In genomic region chr17:4934173-4934979, GRCh38 we compare ENCODE assay signal across 8 cellular contexts. TPM values are rescaled to one million over a fixed set of nuclear protein-coding genes. Genes with fewer than 3 reads are reported as not detected.
DNase-seq lines count a peak whose midpoint lies in the region; ATAC-seq and TF ChIP-seq lines count a peak whose summit lies in the region.

No MANE protein-coding gene starts in this region.

- H3K27me3 Mint-ChIP-seq in Calu3 (ENCODE audit: unreplicated experiment) (no peaks in the 10 kb centered on the region), H9 (ENCODE audit: low read depth) (no peaks in the 10 kb centered on the region; the same call in 1 of the 2 replicates), T-helper 17 cell (no peaks in the 10 kb centered on the region)

- H3K36me3 ChIP-seq in skeletal muscle satellite cell (ENCODE audit: insufficient read depth, low read length) (peaks cover 21% of the 10 kb centered on the region), HAP-1 (replicated peaks) (peaks cover 23% of the 10 kb centered on the region)

- H3K36me3 Mint-ChIP-seq in Calu3 (ENCODE audit: insufficient read depth, unreplicated experiment) (peaks cover 20% of the 10 kb centered on the region), H9 (ENCODE audit: insufficient read depth in 1 of 3, low read depth in 3 of 3) (peaks cover 19 to 53% (median 25%) of the 10 kb centered on the region in 3 experiments), T-helper 17 cell (ENCODE audit: low read depth) (peaks cover 9% of the 10 kb centered on the region)

- H3K4me3 ChIP-seq in fibroblast of villous mesenchyme (ENCODE audit: low read depth, low read length) (no peak overlapping the region), skeletal muscle satellite cell (ENCODE audit: low read length) (no peak overlapping the region), HAP-1 (no peak overlapping the region)

- H3K27ac ChIP-seq in H9 (ENCODE audit: insufficient read length, low read depth, low read length), result no peak overlapping the region

- H4K91ac ChIP-seq in H9 (ENCODE audit: insufficient read length, low read depth, low read length), result no peak overlapping the region

- WGBS in H9 (ENCODE audit: extremely low coverage, insufficient read length, low lambda C conversion rate), result no CpG with 5 or more reads among the region's 14 CpGs

- no TSS peak for BruUV-seq in Calu3 (replicated peaks; lab: Mats Ljungman, UMichigan)

- no peak overlapping the region for H3K9ac ChIP-seq in H9 (ENCODE audit: extremely low read depth, insufficient read length, low read length)
- H3K9ac ChIP-seq in skeletal muscle satellite cell (ENCODE audit: low read depth, low read length), result peak overlapping the region; percentile 32

- no peak overlapping the region for H3T11ph ChIP-seq in H9 (ENCODE audit: low read length)

- H2BK12ac ChIP-seq in H9 (ENCODE audit: insufficient read length, low read depth, low read length), result no peak overlapping the region

- H3K4me2 ChIP-seq in H9 (ENCODE audit: insufficient read depth, insufficient read length, low read length), result no peak overlapping the region
- H3K4me2 ChIP-seq in skeletal muscle satellite cell (ENCODE audit: low read length), result peak overlapping the region; percentile 37

- peak overlapping the region; percentile 24 for H3K4me3 Mint-ChIP-seq in Calu3 (ENCODE audit: low read depth, unreplicated experiment)
- no peak overlapping the region for H3K4me3 Mint-ChIP-seq in H9
- peak overlapping the region; percentile 68 for H3K4me3 Mint-ChIP-seq in T-helper 17 cell

- ATAC-seq in T-helper 17 cell (peak; percentile 28), HG02588 (IDR thresholded peaks at IDR 0.05; ENCODE audit: unreplicated experiment) (no peak)

- no peaks in the 10 kb centered on the region for H3K9me3 Mint-ChIP-seq in Calu3 (ENCODE audit: low read depth, unreplicated experiment)
- no peaks in the 10 kb centered on the region; a peak in 1 of 5 replicates for H3K9me3 Mint-ChIP-seq in H9

- H3K56ac ChIP-seq in H9 (ENCODE audit: insufficient read length, low read depth, low read length), result no peak overlapping the region

- H2BK15ac ChIP-seq in H9 (ENCODE audit: low read depth, low read length), result no peak overlapping the region

- no peak overlapping the region for H3K4ac ChIP-seq in H9 (ENCODE audit: low read depth, low read length)

- peaks cover 4% of the 10 kb centered on the region; the same call in 1 of the 2 replicates for H3K79me2 ChIP-seq in H9 (ENCODE audit: insufficient read depth, low read length)

- H3K14ac ChIP-seq in H9 (ENCODE audit: insufficient read depth, low read length), result no peak overlapping the region

- no peak overlapping the region for H4K8ac ChIP-seq in H9 (replicated peaks; ENCODE audit: insufficient read length, low read depth, low read length)

- H3K9me3 ChIP-seq in H9 (ENCODE audit: control insufficient read depth, low read depth, low read length) (no peaks in the 10 kb centered on the region), T-helper 17 cell (ENCODE audit: control insufficient read depth, low read length, poor library complexity, severe bottlenecking) (no peaks in the 10 kb centered on the region), skeletal muscle satellite cell (replicated peaks; ENCODE audit: low read length) (no peaks in the 10 kb centered on the region), HAP-1 (no peaks in the 10 kb centered on the region)

- in situ Hi-C loops in HAP-1 (cut with MboI; ENCODE audit: low sequenced_read_pairs), result no loop called here

- H3K27me3 ChIP-seq in H9 (ENCODE audit: insufficient read depth, low read length) (no peaks in the 10 kb centered on the region), skeletal muscle satellite cell (ENCODE audit: control insufficient read depth, insufficient read depth, low read length) (no peaks in the 10 kb centered on the region), HAP-1 (ENCODE audit: low read depth) (no peaks in the 10 kb centered on the region)

- no peak overlapping the region for H3K23ac ChIP-seq in H9 (ENCODE audit: insufficient read length, low read depth, low read length)

- H2BK20ac ChIP-seq in H9 (ENCODE audit: low read depth, low read length, poor library complexity, severe bottlenecking), result no peak overlapping the region

- no peak overlapping the region for H2BK120ac ChIP-seq in H9 (ENCODE audit: low read depth, low read length, poor library complexity, severe bottlenecking)

- intact Hi-C loops in Calu3 (cut with micrococcal nuclease; ENCODE audit: unreplicated experiment), result no loop called here

- H4K20me1 ChIP-seq in H9 (ENCODE audit: control insufficient read depth, insufficient read depth, insufficient read length), result peaks cover 7% of the 10 kb centered on the region

- no peak overlapping the region for H2BK5ac ChIP-seq in H9 (ENCODE audit: insufficient read length, low read length)

- H3K4me1 Mint-ChIP-seq in Calu3 (ENCODE audit: low read depth, unreplicated experiment), result peaks cover 11% of the 10 kb centered on the region
- H3K4me1 Mint-ChIP-seq in H9, result peaks cover 28 to 29% of the 10 kb centered on the region in 2 experiments
- peaks cover 35% of the 10 kb centered on the region for H3K4me1 Mint-ChIP-seq in T-helper 17 cell

- CTCF ChIA-PET in Calu3 (lab: Charles Lee), result interaction anchor here (1.0 kb wide), 2 partner anchors 25 to 33 kb away, joined by 4 to 6 read pairs; partner anchors contain the start of gene SPAG7

- peak overlapping the region; percentile 80 for H3K27ac Mint-ChIP-seq in Calu3 (ENCODE audit: unreplicated experiment)
- H3K27ac Mint-ChIP-seq in H9, result peak overlapping the region in 2 of 3 experiments; percentile 14 to 78; a peak in 3 of 7 replicates
- H3K27ac Mint-ChIP-seq in T-helper 17 cell, result peak overlapping the region; percentile 60

- H4K5ac ChIP-seq in H9 (ENCODE audit: insufficient read length, low read depth, low read length), result no peak overlapping the region

- no peak overlapping the region for H3K18ac ChIP-seq in H9 (ENCODE audit: insufficient read length, low read depth, low read length)

- peaks cover 8% of the 10 kb centered on the region for H3K23me2 ChIP-seq in H9 (ENCODE audit: insufficient read length, low read depth, low read length, poor library complexity, severe bottlenecking)

- peaks cover 5% of the 10 kb centered on the region for H3K79me1 ChIP-seq in H9 (ENCODE audit: insufficient read depth, low read depth, low read length, poor library complexity, severe bottlenecking)

- no peak overlapping the region for H2AFZ ChIP-seq in H9 (ENCODE audit: low read length)

- DNase-seq in Calu3 (peak; percentile 67), H9 (peak; percentile 81), T-helper 17 cell (no peak), fibroblast of villous mesenchyme (ENCODE audit: low read depth) (peak; percentile 42), HAP-1 (ENCODE audit: low spot score in 2 of 2) (no peak), NCI-H2227 (lab: John Stamatoyannopoulos, UW; ENCODE audit: unreplicated experiment) (no peak)

- TF ChIP-seq CTCF in Calu3 (IDR thresholded peaks at IDR 0.05; ENCODE audit: unreplicated experiment) (no peak), H9 (conservative IDR thresholded peaks at IDR 0.05) (peak; percentile 50), fibroblast of villous mesenchyme (IDR thresholded peaks at IDR 0.05; ENCODE audit: insufficient read depth, low read depth, low read length) (peak; percentile 52)

- H3K4me1 ChIP-seq in H9 (ENCODE audit: insufficient read depth, low read length), result no peaks in the 10 kb centered on the region
- peaks cover 21% of the 10 kb centered on the region for H3K4me1 ChIP-seq in skeletal muscle satellite cell (ENCODE audit: control insufficient read depth, insufficient read depth, low read length)
- peaks cover 6% of the 10 kb centered on the region for H3K4me1 ChIP-seq in HAP-1

- H2AK5ac ChIP-seq in H9 (ENCODE audit: insufficient read length, low read length), result no peak overlapping the region

RNA-seq across cellular contexts. Expression of gene GP1BA, which starts 2.3 kb away (rescaled TPM):
- total RNA-seq in Calu3 (2022) (not detected in 2 replicates), H9 (2021) (not detected in 2 replicates), T-helper 17 cell (10 to 100 TPM in 1 of 2 donors, 1 to 10 TPM in 1; 1.6 to 22.9 TPM), fibroblast of villous mesenchyme (not detected in 2 replicates)
- not detected in 2 replicates for total RNA-seq in skeletal muscle satellite cell (2012; rRNA removed)

RNA-seq across cellular contexts. Expression of gene SLC25A11, which starts 5.5 kb away (rescaled TPM):
- total RNA-seq in Calu3 (2022) (37.7 and 38.4 TPM in 2 replicates), H9 (2021) (74.9 and 80.6 TPM in 2 replicates), T-helper 17 cell (10 to 100 TPM; 26.2 to 26.4 TPM), fibroblast of villous mesenchyme (51.8 and 64.7 TPM in 2 replicates)
- total RNA-seq in skeletal muscle satellite cell (2012; rRNA removed), result 49.2 and 64.9 TPM in 2 replicates

RNA-seq across cellular contexts. Expression of gene RNF167, which starts 5.7 kb away (rescaled TPM):
- total RNA-seq in Calu3 (2022), result 65.2 and 77.0 TPM in 2 replicates
- total RNA-seq in H9 (2021), result 134 and 135 TPM in 2 replicates
- total RNA-seq in T-helper 17 cell, result 10 to 100 TPM; 95.5 to 99.0 TPM
- 26.4 and 34.5 TPM in 2 replicates for total RNA-seq in fibroblast of villous mesenchyme
- total RNA-seq in skeletal muscle satellite cell (2012; rRNA removed), result 23.6 and 36.0 TPM in 2 replicates

RNA-seq across cellular contexts. Expression of gene PFN1, which starts 14.0 kb away (rescaled TPM):
- 580 and 605 TPM in 2 replicates for total RNA-seq in Calu3 (2022)
- total RNA-seq in H9 (2021), result 1,149 and 1,217 TPM in 2 replicates
- total RNA-seq in T-helper 17 cell, result 100 to 1,000 TPM; 686 to 710 TPM
- total RNA-seq in fibroblast of villous mesenchyme, result 581 and 784 TPM in 2 replicates
- total RNA-seq in skeletal muscle satellite cell (2012; rRNA removed), result 636 and 820 TPM in 2 replicates

RNA-seq across cellular contexts. Expression of gene ENO3, which starts 16.5 kb away (rescaled TPM):
- 12.3 and 12.9 TPM in 2 replicates for total RNA-seq in Calu3 (2022)
- 20.7 and 25.4 TPM in 2 replicates for total RNA-seq in H9 (2021)
- 10 to 100 TPM; 17.2 to 17.6 TPM for total RNA-seq in T-helper 17 cell
- 2.6 and 7.4 TPM in 2 replicates for total RNA-seq in fibroblast of villous mesenchyme
- total RNA-seq in skeletal muscle satellite cell (2012; rRNA removed), result 2.5 and 37.8 TPM in 2 replicates

Comparison
In these comparisons a context has a peak if more than half of its experiments do, and no peak if none do; other contexts are left out.
1. DNase-seq: peak in Calu3 (single experiment), H9 (single experiment) and fibroblast of villous mesenchyme (single experiment); none in T-helper 17 cell (0 of 3), HAP-1 (0 of 2) and NCI-H2227 (single experiment).
2. H3K4me3 Mint-ChIP-seq: peak in Calu3 (single experiment) and T-helper 17 cell (single experiment); none in H9 (0 of 2).
3. Peak in every context shown above with its lines, with median percentiles within 50 percentile points of each other: H3K27ac Mint-ChIP-seq.